1 cellular context compared by ENCODE assay signal in the genomic region with DNA sequence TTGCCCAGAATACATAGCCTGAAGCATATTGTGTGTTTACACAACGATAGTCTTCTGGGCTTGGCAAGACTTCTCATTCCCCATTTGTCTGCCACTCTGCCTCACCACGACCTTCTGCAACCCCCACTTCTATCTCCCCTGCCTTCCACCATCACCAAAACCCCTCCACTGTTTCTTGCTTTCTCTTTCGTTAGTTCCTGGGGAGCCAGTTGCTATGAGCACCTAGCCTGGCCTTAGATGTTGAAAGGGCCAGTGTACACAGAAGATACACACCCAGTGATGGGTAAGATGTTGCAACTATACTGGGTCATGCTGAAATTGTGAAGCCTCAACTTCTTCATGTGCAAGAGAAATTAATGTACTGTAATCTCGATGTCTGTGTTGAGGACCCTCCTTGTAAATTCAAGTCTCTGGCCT.
TF ChIP-seq lines count a peak whose summit lies in the region.

No MANE protein-coding gene starts in this region.

TF ChIP-seq in HepG2, 621 proteins besides CTCF, POLR2A, EP300 and RAD21:
- TF ChIP-seq HOXA7 (CRISPR knock-in tag; IDR thresholded peaks at IDR 0.05) (no peak), TAF1 (CRISPR knock-in tag; IDR thresholded peaks at IDR 0.05) (no peak), ZFP41 (CRISPR knock-in tag; IDR thresholded peaks at IDR 0.05; ENCODE audit: borderline replicate concordance) (0 out of 2 replicates have a peak, but pooled peaks have one; percentile 6), FOSL2 (CRISPR knock-in tag; IDR thresholded peaks at IDR 0.05) (peak; percentile 20; the same call in 1 of the 2 replicates), ZNF510 (CRISPR knock-in tag; IDR thresholded peaks at IDR 0.05; ENCODE audit: low read depth) (0 out of 2 replicates have a peak, but pooled peaks have one; percentile 12), YEATS2 (CRISPR knock-in tag; IDR thresholded peaks at IDR 0.05; ENCODE audit: borderline replicate concordance) (0 out of 2 replicates have a peak, but pooled peaks have one; percentile 18), ZNF17 (CRISPR knock-in tag; IDR thresholded peaks at IDR 0.05) (no peak), FOXA3 (CRISPR knock-in tag; IDR thresholded peaks at IDR 0.05) (peak; percentile 41; the same call in 1 of the 2 replicates), TP53 (CRISPR knock-in tag; conservative IDR thresholded peaks at IDR 0.05) (no peak), CEBPB (IDR thresholded peaks at IDR 0.05; ENCODE audit: borderline replicate concordance, low read depth, low read length) (peak; percentile 94), FOXA1 (IDR thresholded peaks at IDR 0.05) (no peak), FOXA1 (CRISPR knock-in tag; IDR thresholded peaks at IDR 0.05) (peak; percentile 58; the same call in 1 of the 2 replicates), THAP11 (CRISPR knock-in tag; IDR thresholded peaks at IDR 0.05) (0 out of 2 replicates have a peak, but pooled peaks have one; percentile 8), MBD4 (IDR thresholded peaks at IDR 0.05; ENCODE audit: borderline replicate concordance, low read length) (no peak), CEBPG (CRISPR knock-in tag; IDR thresholded peaks at IDR 0.05) (peak; percentile 82), ZBTB20 (CRISPR knock-in tag; IDR thresholded peaks at IDR 0.05; ENCODE audit: borderline replicate concordance, low read depth) (no peak), KDM1A (CRISPR knock-in tag; IDR thresholded peaks at IDR 0.05) (0 out of 2 replicates have a peak, but pooled peaks have one; percentile 25), TEAD3 (CRISPR knock-in tag; optimal IDR thresholded peaks at IDR 0.05; ENCODE audit: borderline replicate concordance) (no peak), MED1 (CRISPR knock-in tag; IDR thresholded peaks at IDR 0.05) (no peak), HMG20A (CRISPR knock-in tag; IDR thresholded peaks at IDR 0.05; ENCODE audit: borderline replicate concordance) (0 out of 2 replicates have a peak, but pooled peaks have one; percentile 10), IKZF4 (CRISPR knock-in tag; IDR thresholded peaks at IDR 0.05; ENCODE audit: borderline replicate concordance, low read depth, not compliant biosample characterization) (no peak), HNF4A (CRISPR knock-in tag; IDR thresholded peaks at IDR 0.05) (0 out of 2 replicates have a peak, but pooled peaks have one; percentile 9)
- TF ChIP-seq, protein P1, sequence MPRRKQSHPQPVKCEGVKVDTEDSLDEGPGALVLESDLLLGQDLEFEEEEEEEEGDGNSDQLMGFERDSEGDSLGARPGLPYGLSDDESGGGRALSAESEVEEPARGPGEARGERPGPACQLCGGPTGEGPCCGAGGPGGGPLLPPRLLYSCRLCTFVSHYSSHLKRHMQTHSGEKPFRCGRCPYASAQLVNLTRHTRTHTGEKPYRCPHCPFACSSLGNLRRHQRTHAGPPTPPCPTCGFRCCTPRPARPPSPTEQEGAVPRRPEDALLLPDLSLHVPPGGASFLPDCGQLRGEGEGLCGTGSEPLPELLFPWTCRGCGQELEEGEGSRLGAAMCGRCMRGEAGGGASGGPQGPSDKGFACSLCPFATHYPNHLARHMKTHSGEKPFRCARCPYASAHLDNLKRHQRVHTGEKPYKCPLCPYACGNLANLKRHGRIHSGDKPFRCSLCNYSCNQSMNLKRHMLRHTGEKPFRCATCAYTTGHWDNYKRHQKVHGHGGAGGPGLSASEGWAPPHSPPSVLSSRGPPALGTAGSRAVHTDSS (CRISPR knock-in tag; conservative IDR thresholded peaks at IDR 0.05) = no peak
- TF ChIP-seq, protein P2, sequence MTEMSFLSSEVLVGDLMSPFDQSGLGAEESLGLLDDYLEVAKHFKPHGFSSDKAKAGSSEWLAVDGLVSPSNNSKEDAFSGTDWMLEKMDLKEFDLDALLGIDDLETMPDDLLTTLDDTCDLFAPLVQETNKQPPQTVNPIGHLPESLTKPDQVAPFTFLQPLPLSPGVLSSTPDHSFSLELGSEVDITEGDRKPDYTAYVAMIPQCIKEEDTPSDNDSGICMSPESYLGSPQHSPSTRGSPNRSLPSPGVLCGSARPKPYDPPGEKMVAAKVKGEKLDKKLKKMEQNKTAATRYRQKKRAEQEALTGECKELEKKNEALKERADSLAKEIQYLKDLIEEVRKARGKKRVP (CRISPR knock-in tag; IDR thresholded peaks at IDR 0.05) = peak in 1 of 2 experiments; percentile 78; a peak in 1 of 4 replicates
- TF ChIP-seq, protein P3, sequence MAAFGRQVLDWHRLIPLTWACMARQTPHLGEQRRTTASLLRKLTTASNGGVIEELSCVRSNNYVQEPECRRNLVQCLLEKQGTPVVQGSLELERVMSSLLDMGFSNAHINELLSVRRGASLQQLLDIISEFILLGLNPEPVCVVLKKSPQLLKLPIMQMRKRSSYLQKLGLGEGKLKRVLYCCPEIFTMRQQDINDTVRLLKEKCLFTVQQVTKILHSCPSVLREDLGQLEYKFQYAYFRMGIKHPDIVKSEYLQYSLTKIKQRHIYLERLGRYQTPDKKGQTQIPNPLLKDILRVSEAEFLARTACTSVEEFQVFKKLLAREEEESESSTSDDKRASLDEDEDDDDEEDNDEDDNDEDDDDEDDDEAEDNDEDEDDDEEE (CRISPR knock-in tag; IDR thresholded peaks at IDR 0.05) = no peak
- TF ChIP-seq, protein P4, sequence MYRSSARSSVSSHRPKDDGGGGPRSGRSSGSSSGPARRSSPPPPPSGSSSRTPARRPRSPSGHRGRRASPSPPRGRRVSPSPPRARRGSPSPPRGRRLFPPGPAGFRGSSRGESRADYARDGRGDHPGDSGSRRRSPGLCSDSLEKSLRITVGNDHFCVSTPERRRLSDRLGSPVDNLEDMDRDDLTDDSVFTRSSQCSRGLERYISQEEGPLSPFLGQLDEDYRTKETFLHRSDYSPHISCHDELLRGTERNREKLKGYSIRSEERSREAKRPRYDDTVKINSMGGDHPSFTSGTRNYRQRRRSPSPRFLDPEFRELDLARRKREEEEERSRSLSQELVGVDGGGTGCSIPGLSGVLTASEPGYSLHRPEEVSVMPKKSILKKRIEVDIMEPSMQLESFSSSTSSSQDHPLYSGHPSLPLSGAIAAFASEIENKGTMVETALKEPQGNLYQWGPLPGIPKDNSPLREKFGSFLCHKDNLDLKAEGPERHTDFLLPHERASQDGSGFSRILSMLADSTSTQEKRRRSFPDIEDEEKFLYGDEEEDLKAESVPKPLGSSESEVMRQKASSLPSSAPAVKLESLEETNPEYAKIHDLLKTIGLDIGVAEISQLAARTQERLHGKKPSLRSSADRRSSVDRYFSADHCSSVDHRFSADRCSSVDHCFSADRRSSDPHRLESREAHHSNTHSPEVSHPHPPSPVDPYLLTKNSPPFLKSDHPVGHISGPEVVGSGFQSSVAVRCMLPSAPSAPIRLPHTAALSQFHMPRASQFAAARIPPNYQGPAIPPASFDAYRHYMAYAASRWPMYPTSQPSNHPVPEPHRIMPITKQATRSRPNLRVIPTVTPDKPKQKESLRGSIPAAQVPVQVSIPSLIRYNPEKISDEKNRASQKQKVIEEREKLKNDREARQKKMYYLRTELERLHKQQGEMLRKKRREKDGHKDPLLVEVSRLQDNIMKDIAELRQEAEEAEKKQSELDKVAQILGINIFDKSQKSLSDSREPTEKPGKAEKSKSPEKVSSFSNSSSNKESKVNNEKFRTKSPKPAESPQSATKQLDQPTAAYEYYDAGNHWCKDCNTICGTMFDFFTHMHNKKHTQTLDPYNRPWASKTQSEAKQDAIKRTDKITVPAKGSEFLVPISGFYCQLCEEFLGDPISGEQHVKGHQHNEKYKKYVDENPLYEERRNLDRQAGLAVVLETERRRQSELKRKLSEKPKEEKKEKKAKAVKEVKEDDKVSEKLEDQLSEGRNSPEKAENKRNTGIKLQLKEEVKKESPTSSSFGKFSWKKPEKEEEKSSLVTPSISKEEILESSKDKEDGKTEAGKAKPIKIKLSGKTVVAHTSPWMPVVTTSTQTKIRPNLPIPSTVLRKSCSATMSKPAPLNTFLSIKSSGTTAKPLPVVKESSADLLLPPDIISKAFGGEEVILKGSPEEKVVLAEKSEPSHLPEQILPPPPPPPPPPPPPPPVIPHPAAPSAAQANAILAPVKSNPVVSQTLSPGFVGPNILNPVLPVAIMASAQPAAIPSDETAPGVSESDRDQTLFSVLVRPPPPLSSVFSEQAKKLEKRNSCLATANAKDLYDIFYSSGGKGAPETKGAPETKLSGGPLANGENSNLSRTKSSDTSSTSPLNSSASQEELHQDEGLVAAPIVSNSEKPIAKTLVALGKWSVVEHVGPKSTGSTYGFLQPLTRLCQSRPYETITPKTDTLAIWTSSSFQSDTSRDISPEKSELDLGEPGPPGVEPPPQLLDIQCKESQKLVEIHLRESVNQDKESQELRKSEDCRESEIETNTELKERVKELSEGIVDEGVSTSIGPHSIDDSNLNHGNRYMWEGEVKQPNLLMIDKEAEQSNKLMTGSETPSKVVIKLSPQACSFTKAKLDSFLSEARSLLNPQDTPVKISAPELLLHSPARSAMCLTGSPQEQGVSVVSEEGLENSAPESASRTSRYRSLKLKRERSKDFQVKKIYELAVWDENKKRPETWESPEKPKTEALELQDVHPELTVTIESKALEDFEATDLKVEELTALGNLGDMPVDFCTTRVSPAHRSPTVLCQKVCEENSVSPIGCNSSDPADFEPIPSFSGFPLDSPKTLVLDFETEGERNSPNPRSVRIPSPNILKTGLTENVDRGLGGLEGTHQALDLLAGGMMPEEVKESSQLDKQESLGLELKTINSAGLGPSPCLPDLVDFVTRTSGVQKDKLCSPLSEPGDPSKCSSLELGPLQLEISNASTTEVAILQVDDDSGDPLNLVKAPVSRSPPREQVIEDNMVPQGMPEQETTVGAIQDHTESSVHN (CRISPR knock-in tag; IDR thresholded peaks at IDR 0.05) = no peak
- TF ChIP-seq, protein P5, sequence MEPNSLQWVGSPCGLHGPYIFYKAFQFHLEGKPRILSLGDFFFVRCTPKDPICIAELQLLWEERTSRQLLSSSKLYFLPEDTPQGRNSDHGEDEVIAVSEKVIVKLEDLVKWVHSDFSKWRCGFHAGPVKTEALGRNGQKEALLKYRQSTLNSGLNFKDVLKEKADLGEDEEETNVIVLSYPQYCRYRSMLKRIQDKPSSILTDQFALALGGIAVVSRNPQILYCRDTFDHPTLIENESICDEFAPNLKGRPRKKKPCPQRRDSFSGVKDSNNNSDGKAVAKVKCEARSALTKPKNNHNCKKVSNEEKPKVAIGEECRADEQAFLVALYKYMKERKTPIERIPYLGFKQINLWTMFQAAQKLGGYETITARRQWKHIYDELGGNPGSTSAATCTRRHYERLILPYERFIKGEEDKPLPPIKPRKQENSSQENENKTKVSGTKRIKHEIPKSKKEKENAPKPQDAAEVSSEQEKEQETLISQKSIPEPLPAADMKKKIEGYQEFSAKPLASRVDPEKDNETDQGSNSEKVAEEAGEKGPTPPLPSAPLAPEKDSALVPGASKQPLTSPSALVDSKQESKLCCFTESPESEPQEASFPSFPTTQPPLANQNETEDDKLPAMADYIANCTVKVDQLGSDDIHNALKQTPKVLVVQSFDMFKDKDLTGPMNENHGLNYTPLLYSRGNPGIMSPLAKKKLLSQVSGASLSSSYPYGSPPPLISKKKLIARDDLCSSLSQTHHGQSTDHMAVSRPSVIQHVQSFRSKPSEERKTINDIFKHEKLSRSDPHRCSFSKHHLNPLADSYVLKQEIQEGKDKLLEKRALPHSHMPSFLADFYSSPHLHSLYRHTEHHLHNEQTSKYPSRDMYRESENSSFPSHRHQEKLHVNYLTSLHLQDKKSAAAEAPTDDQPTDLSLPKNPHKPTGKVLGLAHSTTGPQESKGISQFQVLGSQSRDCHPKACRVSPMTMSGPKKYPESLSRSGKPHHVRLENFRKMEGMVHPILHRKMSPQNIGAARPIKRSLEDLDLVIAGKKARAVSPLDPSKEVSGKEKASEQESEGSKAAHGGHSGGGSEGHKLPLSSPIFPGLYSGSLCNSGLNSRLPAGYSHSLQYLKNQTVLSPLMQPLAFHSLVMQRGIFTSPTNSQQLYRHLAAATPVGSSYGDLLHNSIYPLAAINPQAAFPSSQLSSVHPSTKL (CRISPR knock-in tag; IDR thresholded peaks at IDR 0.05) = peak; percentile 42; the same call in 1 of the 2 replicates
